In genomic region chr17:74325376-74325742, GRCh38 we compare ENCODE assay signal across 8 cellular contexts. TPM values are rescaled to one million over a fixed set of nuclear protein-coding genes. Genes with fewer than 3 reads are reported as not detected.
DNase-seq lines count a peak whose midpoint lies in the region; ATAC-seq lines count a peak whose summit lies in the region.
"Had no signal": no experiment of that assay in that cellular context is flagged by ENCODE, and none has a peak within 500 bp of the region (broad histone marks: within the 10 kb centered on the region; RNA-seq: fewer than 3 reads in every experiment).

No MANE protein-coding gene starts in this region.

- peak overlapping the region; percentile 27 for H3K4me3 Mint-ChIP-seq in activated naive CD8-positive, alpha-beta T cell treated with anti-CD3 and anti-CD28 coated beads for 36 hours

- ATAC-seq in left lobe of liver = peak; percentile 47
- ATAC-seq in GM21528 (IDR thresholded peaks at IDR 0.05; ENCODE audit: low FRiP score, unreplicated experiment) = no peak

- peak overlapping the region; percentile 38; the same call in 1 of the 2 replicates for H3K4me3 ChIP-seq in H7 (ENCODE audit: insufficient read depth, low read depth, low read length)
- H3K4me3 ChIP-seq in skeletal muscle tissue (ENCODE audit: low read length in 3 of 3) = peak overlapping the region; percentile 48 to 71 (median 66)

- no peaks in the 10 kb centered on the region for H3K36me3 ChIP-seq in H7 (replicated peaks; ENCODE audit: control insufficient read depth, insufficient read depth, low read length)
- no peaks in the 10 kb centered on the region for H3K36me3 ChIP-seq in skeletal muscle tissue (ENCODE audit: control insufficient read depth in 3 of 3, insufficient read depth in 3 of 3, low read length in 3 of 3)

- H3K27me3 ChIP-seq in H7 (ENCODE audit: control insufficient read depth, insufficient read depth, low read length) = peaks cover 19% of the 10 kb centered on the region
- H3K27me3 ChIP-seq in skeletal muscle tissue (ENCODE audit: control insufficient read depth in 3 of 3, insufficient read depth in 3 of 3, low read length in 3 of 3) = peaks cover 4 to 16% (median 8%) of the 10 kb centered on the region in 3 donors

- H3K9ac ChIP-seq in skeletal muscle tissue (ENCODE audit: low read depth in 1 of 3, low read length in 3 of 3) = peak overlapping the region in 2 of 3 donors; percentile 16 to 76

- H3K9me3 ChIP-seq in skeletal muscle tissue (ENCODE audit: control insufficient read depth in 3 of 3, low read length in 3 of 3) = no peaks in the 10 kb centered on the region

- no peaks in the 10 kb centered on the region for H3K9me3 Mint-ChIP-seq in activated naive CD8-positive, alpha-beta T cell treated with anti-CD3 and anti-CD28 coated beads for 36 hours

- DNase-seq in H7 = peak; percentile 70
- no peak for DNase-seq in activated naive CD8-positive, alpha-beta T cell treated with anti-CD3 and anti-CD28 coated beads for 36 hours
- DNase-seq in left lobe of liver (ENCODE audit: low spot score) = no peak
- no peak for DNase-seq in RKO (ENCODE audit: low spot score)
- no peak for DNase-seq in HK-2 (ENCODE audit: unreplicated experiment)

- H3K27me3 Mint-ChIP-seq in activated naive CD8-positive, alpha-beta T cell treated with anti-CD3 and anti-CD28 coated beads for 36 hours = peaks cover 50% of the 10 kb centered on the region

- H3K36me3 Mint-ChIP-seq in activated naive CD8-positive, alpha-beta T cell treated with anti-CD3 and anti-CD28 coated beads for 36 hours = no peaks in the 10 kb centered on the region
- H3K36me3 Mint-ChIP-seq: stimulated activated naive B cell treated with anti-CD40 and anti-IgM and Interleukin-4, amounts not matched to agents 10 μg/mL and 1 μg/mL and 100 μg/mL, for 72 hours had no signal

- H3K27ac Mint-ChIP-seq in activated naive CD8-positive, alpha-beta T cell treated with anti-CD3 and anti-CD28 coated beads for 36 hours = no peak overlapping the region
- H3K27ac Mint-ChIP-seq: stimulated activated naive B cell treated with anti-CD40 and anti-IgM and Interleukin-4, amounts not matched to agents 10 μg/mL and 1 μg/mL and 100 μg/mL, for 72 hours had no signal

- H3K4me1 Mint-ChIP-seq in activated naive CD8-positive, alpha-beta T cell treated with anti-CD3 and anti-CD28 coated beads for 36 hours = no peaks in the 10 kb centered on the region

- H3K27ac ChIP-seq in skeletal muscle tissue (ENCODE audit: low read depth, low read length) = no peak overlapping the region

- peaks cover 13 to 20% (median 19%) of the 10 kb centered on the region in 3 donors for H3K4me1 ChIP-seq in skeletal muscle tissue (ENCODE audit: control insufficient read depth in 3 of 3, insufficient read depth in 3 of 3, low read length in 3 of 3)

RNA-seq across cellular contexts. Expression of gene KIF19, which starts 0.7 kb away (rescaled TPM):
- total RNA-seq in H7 (2014; rRNA removed; shearing (Covaris generic)) = 0.52 and 1.1 TPM in 2 replicates
- total RNA-seq in activated naive CD8-positive, alpha-beta T cell treated with anti-CD3 and anti-CD28 coated beads for 36 hours = under 1 TPM in 1 of 2 experiments, not detected in 1; 0.08 TPM
- total RNA-seq in left lobe of liver (0.58 TPM), skeletal muscle tissue (1.0 TPM)

RNA-seq across cellular contexts. Expression of gene BTBD17, which starts 36.3 kb away (rescaled TPM):
- total RNA-seq in H7 (2014; rRNA removed; shearing (Covaris generic)) = 1.3 and 1.4 TPM in 2 replicates
- not detected for total RNA-seq in activated naive CD8-positive, alpha-beta T cell treated with anti-CD3 and anti-CD28 coated beads for 36 hours
- total RNA-seq in left lobe of liver (not detected), skeletal muscle tissue (not detected)

RNA-seq across cellular contexts. Expression of gene GPR142, which starts 41.9 kb away (rescaled TPM):
- total RNA-seq in H7 (2014; rRNA removed; shearing (Covaris generic)) = not detected in 2 replicates
- not detected for total RNA-seq in activated naive CD8-positive, alpha-beta T cell treated with anti-CD3 and anti-CD28 coated beads for 36 hours
- total RNA-seq in left lobe of liver (not detected), skeletal muscle tissue (not detected)

RNA-seq across cellular contexts. Expression of gene DNAI2, which starts 51.3 kb away (rescaled TPM):
- not detected in 2 replicates for total RNA-seq in H7 (2014; rRNA removed; shearing (Covaris generic))
- total RNA-seq in activated naive CD8-positive, alpha-beta T cell treated with anti-CD3 and anti-CD28 coated beads for 36 hours = not detected
- total RNA-seq in left lobe of liver = not detected
- not detected for total RNA-seq in skeletal muscle tissue
